14 cellular contexts compared by ENCODE assay signal in genomic region chr1:223886516-223886921, GRCh38. TPM values are rescaled to one million over a fixed set of nuclear protein-coding genes. Genes with fewer than 3 reads are reported as not detected.
DNase-seq lines count a peak whose midpoint lies in the region; ATAC-seq, FAIRE-seq and TF ChIP-seq lines count a peak whose summit lies in the region.
"Had no signal": no experiment of that assay in that cellular context is flagged by ENCODE, and none has a peak within 500 bp of the region (broad histone marks: within the 10 kb centered on the region; RNA-seq: fewer than 3 reads in every experiment).

No MANE protein-coding gene starts in this region.

- peak overlapping the region; percentile 99 for H3K27ac Mint-ChIP-seq in nephron progenitor cell
- H3K27ac Mint-ChIP-seq in naive thymus-derived CD8-positive, alpha-beta T cell: no peak overlapping the region
- H3K27ac Mint-ChIP-seq in HFFc6: no peak overlapping the region
- H3K27ac Mint-ChIP-seq: activated CD8-positive, alpha-beta T cell treated with anti-CD3 and anti-CD28 coated beads, Interleukin-2, amount 10 ng/mL, durations not matched to agents 7 days and 5 days; CD4-positive, alpha-beta T cell had no signal

- DNase-seq in NCI-H1417 (lab: John Stamatoyannopoulos, UW) (peak in 2 of 3 experiments; percentile 8 to 38), NCI-H1417 treated with DMSO at 0.1 percent for 48 hours (lab: John Stamatoyannopoulos, UW) (no peak), NCI-H146 (lab: John Stamatoyannopoulos, UW) (peak; percentile 84), SW480 (ENCODE audit: low spot score) (peak; percentile 9), nephron progenitor cell (no peak), GM19239 (ENCODE audit: insufficient read length, low spot score) (no peak), HFFc6 (no peak)
- DNase-seq in naive thymus-derived CD8-positive, alpha-beta T cell: no peak
- DNase-seq: 8988T; activated CD8-positive, alpha-beta T cell treated with anti-CD3 and anti-CD28 coated beads, Interleukin-2, amount 10 ng/mL, durations not matched to agents 7 days and 5 days; amygdala; CD4-positive, alpha-beta T cell; glutamatergic neuron had no signal

- peak overlapping the region; percentile 37 for H3K4me3 Mint-ChIP-seq in nephron progenitor cell
- H3K4me3 Mint-ChIP-seq in naive thymus-derived CD8-positive, alpha-beta T cell: no peak overlapping the region
- H3K4me3 Mint-ChIP-seq in HFFc6: no peak overlapping the region
- H3K4me3 Mint-ChIP-seq: activated CD8-positive, alpha-beta T cell treated with anti-CD3 and anti-CD28 coated beads, Interleukin-2, amount 10 ng/mL, durations not matched to agents 7 days and 5 days; CD4-positive, alpha-beta T cell had no signal

- TF ChIP-seq CTCF in nephron progenitor cell (IDR thresholded peaks at IDR 0.05) (no peak), HFFc6 (IDR thresholded peaks at IDR 0.05) (no peak)

- H3K4me1 Mint-ChIP-seq in nephron progenitor cell (peaks cover 46% of the 10 kb centered on the region), HFFc6 (ENCODE audit: low read depth) (peaks cover 27% of the 10 kb centered on the region)
- no peaks in the 10 kb centered on the region for H3K4me1 Mint-ChIP-seq in naive thymus-derived CD8-positive, alpha-beta T cell

- FAIRE-seq in GM19239 (lab: Jason Lieb, UNC): no peak
- FAIRE-seq: islet of Langerhans had no signal

- ATAC-seq in naive thymus-derived CD8-positive, alpha-beta T cell: no peak
- ATAC-seq: activated CD8-positive, alpha-beta T cell treated with anti-CD3 and anti-CD28 coated beads, Interleukin-2, amount 10 ng/mL, durations not matched to agents 7 days and 5 days had no signal

- peaks cover 8% of the 10 kb centered on the region for H3K27me3 Mint-ChIP-seq in nephron progenitor cell (ENCODE audit: low read depth, poor library complexity)
- no peaks in the 10 kb centered on the region for H3K27me3 Mint-ChIP-seq in naive thymus-derived CD8-positive, alpha-beta T cell
- no peaks in the 10 kb centered on the region for H3K27me3 Mint-ChIP-seq in HFFc6 (ENCODE audit: insufficient read depth)
- H3K27me3 Mint-ChIP-seq: CD4-positive, alpha-beta T cell had no signal

- POLR2A ChIA-PET in naive thymus-derived CD8-positive, alpha-beta T cell (lab: Charles Lee): interaction anchor here (0.6 kb wide), 1 partner anchor 123 kb away, joined by 3 read pairs; no protein-coding TSS in a partner anchor

- H3K9me3 Mint-ChIP-seq in nephron progenitor cell (no peaks in the 10 kb centered on the region), HFFc6 (no peaks in the 10 kb centered on the region)
- H3K9me3 Mint-ChIP-seq in naive thymus-derived CD8-positive, alpha-beta T cell: no peaks in the 10 kb centered on the region
- H3K9me3 Mint-ChIP-seq: CD4-positive, alpha-beta T cell had no signal

- H3K36me3 Mint-ChIP-seq in nephron progenitor cell (ENCODE audit: low read depth): no peaks in the 10 kb centered on the region
- H3K36me3 Mint-ChIP-seq in naive thymus-derived CD8-positive, alpha-beta T cell: no peaks in the 10 kb centered on the region
- no peaks in the 10 kb centered on the region for H3K36me3 Mint-ChIP-seq in HFFc6 (ENCODE audit: low read depth)

RNA-seq across cellular contexts. Expression of gene TP53BP2, which starts 40.8 kb away (rescaled TPM):
- 10 to 100 TPM; 35.9 to 46.2 TPM for total RNA-seq in naive thymus-derived CD8-positive, alpha-beta T cell
- polyA plus RNA-seq in naive thymus-derived CD8-positive, alpha-beta T cell: 10 to 100 TPM in 1 of 3 donors, 1 to 10 TPM in 2; 7.4 to 10.8 (median 9.3) TPM
- 10 to 100 TPM; 21.6 to 30.1 (median 26.4) TPM for total RNA-seq in HFFc6 (2021; fragmentation: NEBNext Ultra II Directional; extraction: Animal tissue kit (Norgen Biotek cat#: 25700))

Comparison
In these comparisons a context has a peak if more than half of its experiments do, and no peak if none do; other contexts are left out.
1. DNase-seq: peak in NCI-H1417 (2 of 3), NCI-H146 (single experiment) and SW480 (single experiment); none in NCI-H1417 treated with DMSO at 0.1 percent for 48 hours (single experiment), nephron progenitor cell (single experiment), naive thymus-derived CD8-positive, alpha-beta T cell (0 of 10), GM19239 (single experiment) and HFFc6 (single experiment).